Comparison of ENCODE assay signal across 22 cellular contexts in the genomic region with DNA sequence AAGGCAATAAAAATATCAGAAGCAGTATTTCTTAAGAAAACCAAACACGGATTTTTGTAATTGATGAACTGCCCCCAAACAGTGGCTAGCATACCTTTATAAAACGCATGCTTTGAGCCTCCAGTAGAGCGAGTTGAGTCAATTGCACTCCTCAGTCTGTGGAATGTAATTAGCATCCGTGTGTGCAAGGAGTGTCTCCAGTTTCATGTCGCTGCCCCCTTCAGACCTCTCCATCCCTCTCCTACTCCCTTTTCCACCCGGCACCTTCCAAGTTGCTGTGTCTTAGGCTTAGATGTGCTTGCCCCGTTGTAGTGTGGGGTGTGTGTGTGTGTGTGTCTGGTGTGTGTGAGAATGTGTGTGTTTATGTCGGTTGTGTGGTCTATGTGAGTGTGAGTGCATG.
"Had no signal": no experiment of that assay in that cellular context is flagged by ENCODE, and none has a peak within 500 bp of the region (broad histone marks: within the 10 kb centered on the region; RNA-seq: fewer than 3 reads in every experiment).

No MANE protein-coding gene starts in this region.

- H3K9me3 ChIP-seq: neutrophil, ovary, right atrium auricular region, vagina had no signal

- H3K4me1 ChIP-seq: heart right ventricle, left ventricle myocardium inferior, right atrium auricular region, upper lobe of left lung had no signal

- FAIRE-seq: endothelial cell of umbilical vein, frontal cortex, islet of Langerhans, small intestine had no signal

- H3K4me1 Mint-ChIP-seq: naive B cell had no signal

- DNase-seq: effector CD4-positive, alpha-beta T cell; endodermal cell; erythroblast; heart right ventricle; hypothalamus; kidney glomerular epithelial cell; left ventricle myocardium inferior; mesendoderm; naive B cell; ovary; small intestine; stimulated activated CD4-positive, alpha-beta T cell treated with anti-CD3 and anti-CD28 coated beads, Interleukin-12 subunit alpha, Interleukin-12 subunit beta, amount 100 ng/mL, for 4 hours; stimulated activated naive CD4-positive, alpha-beta T cell treated with Interleukin-2 at 50 U/mL for 16 hours; upper lobe of left lung had no signal

- H3K27ac Mint-ChIP-seq: endodermal cell, naive B cell, nephron had no signal

- H3K27me3 Mint-ChIP-seq: naive B cell had no signal

- H3K4me3 Mint-ChIP-seq: endodermal cell, naive B cell, nephron had no signal

- H3K4me3 ChIP-seq: coronary artery, heart right ventricle, left ventricle myocardium inferior, ovary, right atrium auricular region, upper lobe of left lung, vagina had no signal

- H3K27me3 ChIP-seq: heart right ventricle, neutrophil, ovary, right atrium auricular region, upper lobe of left lung, vagina had no signal

- ATAC-seq: heart right ventricle had no signal

- H3K36me3 ChIP-seq: heart right ventricle, left ventricle myocardium inferior, neutrophil, ovary, right atrium auricular region, upper lobe of left lung, vagina had no signal

- H3K27ac ChIP-seq: coronary artery, heart right ventricle, left ventricle myocardium inferior, neutrophil, ovary, right atrium auricular region, upper lobe of left lung, vagina had no signal
